18 cellular contexts compared by ENCODE assay signal in genomic region chr1:81619156-81619555, GRCh38.
DNase-seq lines count a peak whose midpoint lies in the region; FAIRE-seq lines count a peak whose summit lies in the region.
"Had no signal": no experiment of that assay in that cellular context is flagged by ENCODE, and none has a peak within 500 bp of the region (broad histone marks: within the 10 kb centered on the region; RNA-seq: fewer than 3 reads in every experiment).

No MANE protein-coding gene starts in this region.

- no peak overlapping the region for H4K5ac ChIP-seq in mesendoderm (ENCODE audit: low read length)

- no peaks in the 10 kb centered on the region for H3K9me3 ChIP-seq in small intestine (ENCODE audit: control insufficient read depth, low read depth)
- H3K9me3 ChIP-seq: A549, Caco-2 had no signal

- no CpG with 5 or more reads among the region's 3 CpGs for WGBS in mesendoderm (ENCODE audit: extremely low coverage, insufficient coverage, low lambda C conversion rate)
- WGBS in small intestine, 3 donors = 14 to 43% (median 20%) methylated on average over 3 of the region's 3 CpGs

- no peak for FAIRE-seq in small intestine (lab: Jason Lieb, UNC)
- FAIRE-seq: A549, D721Med, H54 had no signal

- H2AK5ac ChIP-seq in mesendoderm (ENCODE audit: low read length) = no peak overlapping the region

- H3K27ac ChIP-seq in mesendoderm (ENCODE audit: low read depth, low read length) = no peak overlapping the region
- H3K27ac ChIP-seq in small intestine (ENCODE audit: low read depth in 1 of 2, low read length in 1 of 2) = no peak overlapping the region
- H3K27ac ChIP-seq: 22Rv1, A549, C4-2B had no signal

- H3K18ac ChIP-seq in mesendoderm (ENCODE audit: low read length) = no peak overlapping the region

- H3K9ac ChIP-seq in mesendoderm (ENCODE audit: low read length) = no peak overlapping the region

- H3K4me2 ChIP-seq in mesendoderm (ENCODE audit: low read length) = no peak overlapping the region
- H3K4me2 ChIP-seq: A549, GM23338 had no signal

- peak in 2 of 3 experiments; percentile 33 to 77 for DNase-seq in NCI-H1417 (lab: John Stamatoyannopoulos, UW)
- no peak for DNase-seq in NCI-H1417 treated with DMSO at 0.1 percent for 48 hours (lab: John Stamatoyannopoulos, UW)
- DNase-seq in NCI-H146 treated with DMSO at 0.1 percent for 48 hours (lab: John Stamatoyannopoulos, UW; ENCODE audit: unreplicated experiment) = peak; percentile 90
- peak; percentile 42 for DNase-seq in mesendoderm
- peak; percentile 6 for DNase-seq in small intestine
- no peak for DNase-seq in NCI-H187 (lab: John Stamatoyannopoulos, UW)
- DNase-seq in NCI-H2029 treated with DMSO at 0.1 percent for 48 hours (lab: John Stamatoyannopoulos, UW) = no peak
- DNase-seq: AML-193; Caco-2; CD4-positive, alpha-beta T cell; GDM1; HCEC 1CT had no signal

- H2BK15ac ChIP-seq in mesendoderm (replicated peaks; ENCODE audit: low read depth) = no peak overlapping the region

- H2BK120ac ChIP-seq in mesendoderm (ENCODE audit: low read depth, low read length) = no peak overlapping the region

- no peaks in the 10 kb centered on the region for H3K27me3 ChIP-seq in mesendoderm (ENCODE audit: insufficient read depth, low read length, poor library complexity)
- peaks cover 0 to 2% of the 10 kb centered on the region in 2 donors for H3K27me3 ChIP-seq in small intestine (ENCODE audit: control insufficient read depth in 2 of 2, insufficient read depth in 2 of 2, low read length in 2 of 2)

- no peaks in the 10 kb centered on the region for H3K79me1 ChIP-seq in mesendoderm (ENCODE audit: low read length)

- no peak overlapping the region for H4K8ac ChIP-seq in mesendoderm (ENCODE audit: low read depth, low read length)

- H3K36me3 ChIP-seq in mesendoderm (ENCODE audit: control insufficient read depth, insufficient read depth, low read length) (no peaks in the 10 kb centered on the region), small intestine (ENCODE audit: control insufficient read depth in 2 of 2, insufficient read depth in 2 of 2, low read length in 2 of 2) (no peaks in the 10 kb centered on the region)

- H3K56ac ChIP-seq in mesendoderm (ENCODE audit: low read length) = no peak overlapping the region

- H3K79me2 ChIP-seq in mesendoderm (ENCODE audit: control insufficient read depth, insufficient read depth, low read length) = no peaks in the 10 kb centered on the region

- H2BK5ac ChIP-seq in mesendoderm (ENCODE audit: low read length) = no peak overlapping the region

- H3K4me1 ChIP-seq in mesendoderm (ENCODE audit: control insufficient read depth, low read depth, low read length) (no peaks in the 10 kb centered on the region), small intestine (ENCODE audit: control insufficient read depth in 2 of 2, insufficient read depth in 1 of 2, low read depth in 1 of 2, low read length in 1 of 2) (no peaks in the 10 kb centered on the region)
- H3K4me1 ChIP-seq: A549, Caco-2 had no signal

- no peak overlapping the region for H3K4ac ChIP-seq in mesendoderm (ENCODE audit: low read depth, low read length)

- H3K4me3 ChIP-seq in mesendoderm (ENCODE audit: low read length) (no peak overlapping the region), small intestine (ENCODE audit: low read depth in 1 of 2, low read length in 2 of 2) (no peak overlapping the region)
- H3K4me3 ChIP-seq: A549, GM23338 had no signal

- H3K23ac ChIP-seq in mesendoderm (ENCODE audit: low read length) = no peak overlapping the region

Comparison
In these comparisons a context has a peak if more than half of its experiments do, and no peak if none do; other contexts are left out.
1. DNase-seq: peak in NCI-H1417 (2 of 3), NCI-H146 treated with DMSO at 0.1 percent for 48 hours (single experiment), mesendoderm (single experiment) and small intestine (single experiment); none in NCI-H1417 treated with DMSO at 0.1 percent for 48 hours (single experiment), NCI-H187 (0 of 2) and NCI-H2029 treated with DMSO at 0.1 percent for 48 hours (single experiment).